ENCODE assay signal across 1 cellular context in the genomic region with DNA sequence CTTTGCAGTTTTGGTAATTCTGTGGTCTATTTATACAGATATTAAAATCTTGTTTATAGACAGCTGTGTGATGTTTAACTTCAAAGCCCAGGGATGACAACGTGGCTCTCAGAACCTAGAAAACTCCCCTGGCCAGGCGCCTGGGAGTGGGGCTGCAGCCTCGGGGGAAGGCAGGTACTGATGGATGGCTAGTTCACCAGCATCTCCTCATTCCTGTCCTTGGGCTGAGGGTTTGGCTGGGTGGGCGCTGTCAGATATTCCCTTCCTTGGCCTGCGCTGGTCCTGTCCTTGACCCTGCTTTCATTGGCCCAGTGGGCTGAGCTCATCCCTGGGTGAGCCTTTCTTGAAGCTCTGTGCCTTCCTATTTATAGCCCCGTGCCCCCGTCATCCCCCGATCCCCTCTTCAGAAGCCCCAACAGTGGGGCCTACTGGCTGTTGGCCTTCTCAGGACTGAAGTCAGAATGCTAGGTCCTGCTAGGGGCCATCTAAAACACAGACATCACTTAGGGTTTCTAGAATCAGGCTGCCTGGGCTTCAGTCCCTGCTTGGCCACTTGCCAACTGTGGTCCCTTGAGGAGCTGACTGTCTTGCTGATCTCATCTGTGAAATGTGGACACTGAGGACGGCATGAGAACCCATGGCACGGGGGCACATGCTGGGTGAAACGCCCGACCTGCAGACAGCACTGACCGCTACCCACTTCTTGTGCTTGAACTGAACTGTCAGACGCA.
TF ChIP-seq lines count a peak whose summit lies in the region.

No MANE protein-coding gene starts in this region.

TF ChIP-seq in K562, 482 proteins besides CTCF, POLR2A, EP300 and RAD21:
- no peak for TF ChIP-seq ZNF695 (CRISPR knock-in tag; IDR thresholded peaks at IDR 0.05)
- TF ChIP-seq KLF1 (tag; IDR thresholded peaks at IDR 0.05) = no peak
- no peak for TF ChIP-seq ZNF263 (CRISPR knock-in tag; IDR thresholded peaks at IDR 0.05; ENCODE audit: borderline replicate concordance)
- TF ChIP-seq CREB1 (IDR thresholded peaks at IDR 0.05) = no peak
- no peak for TF ChIP-seq CREB1 (CRISPR knock-in tag; IDR thresholded peaks at IDR 0.05)
- 0 out of 2 replicates have a peak, but pooled peaks have one; percentile 3 for TF ChIP-seq SUPT5H (IDR thresholded peaks at IDR 0.05)
- TF ChIP-seq FOXP4 (CRISPR knock-in tag; IDR thresholded peaks at IDR 0.05; ENCODE audit: borderline replicate concordance) = no peak
- TF ChIP-seq TFAM (CRISPR knock-in tag; conservative IDR thresholded peaks at IDR 0.05) = no peak
- TF ChIP-seq NCOA6 (IDR thresholded peaks at IDR 0.05) = no peak
- peak; percentile 65; the same call in 1 of the 2 replicates for TF ChIP-seq POLR2AphosphoS2 (IDR thresholded peaks at IDR 0.05; ENCODE audit: low read length)
- TF ChIP-seq ZNF217 (CRISPR knock-in tag; IDR thresholded peaks at IDR 0.05) = no peak
- TF ChIP-seq NFIX (CRISPR knock-in tag; IDR thresholded peaks at IDR 0.05; ENCODE audit: low read depth) = peak; percentile 64; the same call in 1 of the 2 replicates
- TF ChIP-seq ZMIZ1 (IDR thresholded peaks at IDR 0.05; ENCODE audit: low read depth in 2 of 2, low read length in 2 of 2) = peak in 1 of 2 experiments; percentile 7; a peak in 1 of 4 replicates
- TF ChIP-seq MEF2D (tag; conservative IDR thresholded peaks at IDR 0.05; ENCODE audit: low read depth) = no peak
- TF ChIP-seq NFIC (IDR thresholded peaks at IDR 0.05) = peak; percentile 96
- no peak for TF ChIP-seq ADNP (tag; IDR thresholded peaks at IDR 0.05)
- TF ChIP-seq CBFA2T3 (IDR thresholded peaks at IDR 0.05) = no peak
- no peak for TF ChIP-seq ZNF212 (CRISPR knock-in tag; IDR thresholded peaks at IDR 0.05)
- no peak for TF ChIP-seq CTBP1 (IDR thresholded peaks at IDR 0.05; ENCODE audit: borderline replicate concordance)
